ENCODE assay signal across 8 cellular contexts in genomic region chr3:194315088-194315964, GRCh38. TPM values are rescaled to one million over a fixed set of nuclear protein-coding genes. Genes with fewer than 3 reads are reported as not detected.
DNase-seq lines count a peak whose midpoint lies in the region; ATAC-seq and TF ChIP-seq lines count a peak whose summit lies in the region.

No MANE protein-coding gene starts in this region.

- DNase-seq in SIG-M5 treated with dmso at 0.1 percent for 504 hours (lab: John Stamatoyannopoulos, UW; ENCODE audit: unreplicated experiment) (peak; percentile 71), SIG-M5 (lab: John Stamatoyannopoulos, UW) (no peak), NCI-H1930 (lab: John Stamatoyannopoulos, UW) (peak; percentile 68 to 84), UCSD-AML1 (lab: John Stamatoyannopoulos, UW; ENCODE audit: unreplicated experiment) (peak; percentile 89), brain microvascular endothelial cell (peak; percentile 52)

- ATAC-seq in HG02981 (IDR thresholded peaks at IDR 0.05; ENCODE audit: unreplicated experiment): peak; percentile 81

- no peaks in the 10 kb centered on the region for H3K36me3 ChIP-seq in brain microvascular endothelial cell (replicated peaks)
- H3K36me3 ChIP-seq in skeletal muscle tissue (ENCODE audit: control insufficient read depth in 3 of 3, insufficient read depth in 3 of 3, low read length in 3 of 3): no peaks in the 10 kb centered on the region

- peaks cover 25 to 32% (median 28%) of the 10 kb centered on the region in 3 donors for H3K4me1 ChIP-seq in skeletal muscle tissue (ENCODE audit: control insufficient read depth in 3 of 3, insufficient read depth in 3 of 3, low read length in 3 of 3)

- H3K4me3 ChIP-seq in brain microvascular endothelial cell (ENCODE audit: low read depth, low read length) (peak overlapping the region; percentile 45), iPS-18c (ENCODE audit: insufficient read depth, low read depth, low read length) (peak overlapping the region; percentile 43), skeletal muscle tissue (ENCODE audit: low read length in 3 of 3) (peak overlapping the region; percentile 66 to 74 (median 73))

- in situ Hi-C loops in brain microvascular endothelial cell (cut with HindIII; ENCODE audit: low pct_ligation_motif_present, low sequenced_read_pairs): loop anchor here (25.0 kb wide), 1 partner anchor 553 kb away; no protein-coding TSS in a partner anchor

- no peak overlapping the region for H3K27ac ChIP-seq in brain microvascular endothelial cell
- peak overlapping the region; percentile 51 for H3K27ac ChIP-seq in skeletal muscle tissue (ENCODE audit: low read depth, low read length)

- peak overlapping the region; percentile 62 to 72 (median 70) for H3K9ac ChIP-seq in skeletal muscle tissue (ENCODE audit: low read depth in 1 of 3, low read length in 3 of 3)

- peaks cover 84% of the 10 kb centered on the region for H3K27me3 ChIP-seq in brain microvascular endothelial cell (replicated peaks)
- H3K27me3 ChIP-seq in skeletal muscle tissue (ENCODE audit: control insufficient read depth in 3 of 3, insufficient read depth in 3 of 3, low read length in 3 of 3): peaks cover 41 to 44% (median 41%) of the 10 kb centered on the region in 3 donors

- TF ChIP-seq CTCF in brain microvascular endothelial cell (IDR thresholded peaks at IDR 0.05; ENCODE audit: low read depth, low read length, missing control alignments): peak; percentile 79

- H3K9me3 ChIP-seq in iPS-18c (ENCODE audit: control insufficient read depth, insufficient read depth, low read length): peaks cover 6% of the 10 kb centered on the region
- H3K9me3 ChIP-seq in skeletal muscle tissue (ENCODE audit: control insufficient read depth in 3 of 3, low read length in 3 of 3): no peaks in the 10 kb centered on the region

RNA-seq across cellular contexts. Expression of gene CPN2, which starts 35.8 kb away (rescaled TPM):
- total RNA-seq in skeletal muscle tissue: not detected

RNA-seq across cellular contexts. Expression of gene LRRC15, which starts 54.2 kb away (rescaled TPM):
- 0.52 TPM for total RNA-seq in skeletal muscle tissue
